26 cellular contexts compared by ENCODE assay signal in the genomic region with DNA sequence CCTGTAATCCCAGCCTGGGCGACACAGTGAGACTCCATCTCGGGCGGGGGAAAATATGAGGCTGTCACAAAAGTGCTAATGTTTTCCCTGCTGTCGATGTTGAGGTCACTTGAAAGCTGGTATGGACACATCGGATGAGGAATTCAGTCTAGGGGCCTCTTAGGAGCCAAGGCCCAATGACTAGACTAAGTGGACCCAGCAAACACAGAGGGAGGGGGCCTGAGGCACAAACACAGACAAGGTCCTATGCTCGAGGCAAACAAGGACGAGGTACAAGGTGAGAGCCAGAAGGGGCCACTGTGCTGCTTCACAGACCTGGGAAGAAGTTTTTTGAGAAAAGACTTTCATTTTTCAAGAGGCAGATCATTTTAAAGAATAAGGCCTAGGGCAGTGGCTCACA.
"Had no signal": no experiment of that assay in that cellular context is flagged by ENCODE, and none has a peak within 500 bp of the region (broad histone marks: within the 10 kb centered on the region; RNA-seq: fewer than 3 reads in every experiment).

No MANE protein-coding gene starts in this region.

- H3K27ac Mint-ChIP-seq: immature natural killer cell; mesothelial cell of epicardium; natural killer cell; stimulated activated naive CD8-positive, alpha-beta T cell treated with anti-CD3 and anti-CD28 coated beads, Interleukin-15, Interleukin-2, amounts not matched to agents 100 ng/mL and 50 ng/mL, for 24 hours; type B pancreatic cell had no signal

- H3K36me3 Mint-ChIP-seq: naive B cell, natural killer cell had no signal

- FAIRE-seq: islet of Langerhans had no signal

- H3K4me3 ChIP-seq: left ventricle myocardium inferior, lung, ovary, prostate gland, skin epidermis, suprapubic skin, thoracic aorta, tibial artery, uterus had no signal

- H3K9me3 Mint-ChIP-seq: immature natural killer cell; mesothelial cell of epicardium; naive B cell; natural killer cell; stimulated activated naive CD8-positive, alpha-beta T cell treated with anti-CD3 and anti-CD28 coated beads, Interleukin-15, Interleukin-2, amounts not matched to agents 100 ng/mL and 50 ng/mL, for 24 hours; type B pancreatic cell had no signal

- H3K36me3 ChIP-seq: ovary, prostate gland, tibial artery, uterus had no signal

- H3K4me1 ChIP-seq: left ventricle myocardium inferior, prostate gland, suprapubic skin, tibial artery, uterus had no signal

- H3K4me1 Mint-ChIP-seq: mesothelial cell of epicardium had no signal

- ATAC-seq: natural killer cell, right cardiac atrium, sciatic nerve had no signal

- H3K4me3 Mint-ChIP-seq: immature natural killer cell; mesothelial cell of epicardium; naive B cell; natural killer cell; stimulated activated naive CD8-positive, alpha-beta T cell treated with anti-CD3 and anti-CD28 coated beads, Interleukin-15, Interleukin-2, amounts not matched to agents 100 ng/mL and 50 ng/mL, for 24 hours; type B pancreatic cell had no signal

- DNase-seq: hippocampal formation; immature natural killer cell; left ventricle myocardium inferior; mesendoderm; naive B cell; natural killer cell; ovary; retina; right cardiac atrium; stimulated activated CD4-positive, alpha-beta T cell treated with anti-CD3 and anti-CD28 coated beads, Interleukin-12 subunit alpha, Interleukin-12 subunit beta, amount 100 ng/mL, for 4 hours; stimulated activated CD4-positive, alpha-beta T cell treated with anti-CD3 and anti-CD28 coated beads, Interleukin-15, amount 100 ng/mL, for 24 hours; stimulated activated CD4-positive, alpha-beta T cell treated with anti-CD3 and anti-CD28 coated beads, Interleukin-2, amount 100 ng/mL, for 24 hours; stimulated activated CD4-positive, alpha-beta T cell treated with anti-CD3 and anti-CD28 coated beads, Interleukin-4, amount 100 ng/mL, for 1 hour; stimulated activated naive CD4-positive, alpha-beta T cell; tibial artery; uterus had no signal

- H3K27ac ChIP-seq: left ventricle myocardium inferior, ovary, prostate gland, skin epidermis, suprapubic skin, thoracic aorta, tibial artery, uterus had no signal

- H3K27me3 ChIP-seq: ovary, suprapubic skin, tibial artery, uterus had no signal

- H3K9me3 ChIP-seq: left ventricle myocardium inferior, ovary, prostate gland, suprapubic skin, thoracic aorta, tibial artery, uterus had no signal

- H3K27me3 Mint-ChIP-seq: naive B cell; stimulated activated naive CD8-positive, alpha-beta T cell treated with anti-CD3 and anti-CD28 coated beads, Interleukin-15, Interleukin-2, amounts not matched to agents 100 ng/mL and 50 ng/mL, for 24 hours; type B pancreatic cell had no signal
